15 cellular contexts compared by ENCODE assay signal in genomic region chr20:51417745-51418529, GRCh38.
DNase-seq lines count a peak whose midpoint lies in the region; ATAC-seq, FAIRE-seq and TF ChIP-seq lines count a peak whose summit lies in the region.
"Had no signal": no experiment of that assay in that cellular context is flagged by ENCODE, and none has a peak within 500 bp of the region (broad histone marks: within the 10 kb centered on the region; RNA-seq: fewer than 3 reads in every experiment).

No MANE protein-coding gene starts in this region.

- peak overlapping the region in 2 of 10 donors; percentile 55 to 70 for H3K4me3 Mint-ChIP-seq in naive thymus-derived CD8-positive, alpha-beta T cell

- H3K27ac Mint-ChIP-seq in naive thymus-derived CD8-positive, alpha-beta T cell = peak overlapping the region in 8 of 10 donors; percentile 65 to 98 (median 78)

- POLR2A ChIA-PET in naive thymus-derived CD8-positive, alpha-beta T cell (lab: Charles Lee) = interaction anchor here (0.7 kb wide), 1 partner anchor 133 kb away, joined by 6 read pairs; no protein-coding TSS in a partner anchor

- H3K4me1 Mint-ChIP-seq in naive thymus-derived CD8-positive, alpha-beta T cell = peaks cover 9 to 66% (median 23%) of the 10 kb centered on the region in 4 donors

- DNase-seq in GM12865 (ENCODE audit: low read depth) (peak; percentile 20), NCI-H69 (lab: John Stamatoyannopoulos, UW) (peak; percentile 2), activated gamma-delta T cell (lab: John Stamatoyannopoulos, UW) (peak; percentile 46), H54 (ENCODE audit: insufficient read length, low spot score) (no peak)
- DNase-seq in naive thymus-derived CD8-positive, alpha-beta T cell = no peak
- DNase-seq: dorsolateral prefrontal cortex, GM23248, NCI-H146, NCI-H524 treated with DMSO at 0.1 percent for 48 hours, Right ventricle myocardium superior had no signal

- no peaks in the 10 kb centered on the region for H3K27me3 Mint-ChIP-seq in naive thymus-derived CD8-positive, alpha-beta T cell

- peak in 1 of 2 donors; percentile 30 for ATAC-seq in naive thymus-derived CD8-positive, alpha-beta T cell
- ATAC-seq in HG03159 (IDR thresholded peaks at IDR 0.05; ENCODE audit: unreplicated experiment) (no peak), GM21619 (IDR thresholded peaks at IDR 0.05; ENCODE audit: unreplicated experiment) (no peak)
- ATAC-seq: K562 had no signal

- TF ChIP-seq POLR2A in H54 (IDR thresholded peaks at IDR 0.05; ENCODE audit: low read depth, low read length) = no peak

- H3K4me3 ChIP-seq in GM12865 (ENCODE audit: low read depth, low read length) = no peak overlapping the region
- H3K4me3 ChIP-seq: ascending aorta, dorsolateral prefrontal cortex, GM23248, K562, vagina had no signal

- peaks cover 0 to 78% (median 0%) of the 10 kb centered on the region in 3 donors for H3K36me3 Mint-ChIP-seq in naive thymus-derived CD8-positive, alpha-beta T cell

- TF ChIP-seq CTCF in GM12865 (IDR thresholded peaks at IDR 0.05; ENCODE audit: insufficient read depth, low read depth, low read length, missing control alignments) = no peak

- no peaks in the 10 kb centered on the region for H3K9me3 Mint-ChIP-seq in naive thymus-derived CD8-positive, alpha-beta T cell

- no peak for FAIRE-seq in H54 (lab: Jason Lieb, UNC)
- FAIRE-seq: K562 had no signal

Comparison
In these comparisons a context has a peak if more than half of its experiments do, and no peak if none do; other contexts are left out.
1. DNase-seq: peak in GM12865 (single experiment), NCI-H69 (single experiment) and activated gamma-delta T cell (single experiment); none in naive thymus-derived CD8-positive, alpha-beta T cell (0 of 10) and H54 (single experiment).